In genomic region chr10:87861034-87861433, GRCh38 we compare ENCODE assay signal across 9 cellular contexts. TPM values are rescaled to one million over a fixed set of nuclear protein-coding genes. Genes with fewer than 3 reads are reported as not detected.
A peak's percentile ranks its signal among the peaks of the same experiment; 100 is the strongest.
DNase-seq lines count a peak whose midpoint lies in the region; ATAC-seq and TF ChIP-seq lines count a peak whose summit lies in the region.
"Had no signal": no experiment of that assay in that cellular context is flagged by ENCODE, and none has a peak within 500 bp of the region (broad histone marks: within the 10 kb centered on the region; RNA-seq: fewer than 3 reads in every experiment).

No MANE protein-coding gene starts in this region.

- no peak overlapping the region for H2BK120ac ChIP-seq in mesenchymal stem cell (ENCODE audit: low read depth, low read length)

- no peak overlapping the region for H2AFZ ChIP-seq in mesenchymal stem cell (ENCODE audit: low read depth, low read length)

- H3K4me3 ChIP-seq in right atrium auricular region: peak overlapping the region in 1 of 2 donors; percentile 87
- peak overlapping the region in 1 of 2 experiments; percentile 100 for H3K4me3 ChIP-seq in mesenchymal stem cell (ENCODE audit: insufficient read depth in 1 of 2, low read depth in 1 of 2, low read length in 2 of 2)

- H2AK5ac ChIP-seq in mesenchymal stem cell (ENCODE audit: low read length, severe bottlenecking): no peak overlapping the region

- WGBS in mesenchymal stem cell: 74% methylated on average over 4 of the region's 4 CpGs

- H3K14ac ChIP-seq in mesenchymal stem cell (ENCODE audit: low read length in 2 of 2): no peak overlapping the region

- peak overlapping the region; percentile 97 for H3K27ac ChIP-seq in right atrium auricular region
- peak overlapping the region; percentile 96 for H3K27ac ChIP-seq in angular gyrus (ENCODE audit: low read depth, low read length)
- no peak overlapping the region for H3K27ac ChIP-seq in mesenchymal stem cell (ENCODE audit: low read length, poor library complexity, severe bottlenecking)

- no peak overlapping the region for H3K23ac ChIP-seq in mesenchymal stem cell (ENCODE audit: low read length in 2 of 2)

- H3K79me1 ChIP-seq in mesenchymal stem cell (replicated peaks; ENCODE audit: low read length, poor library complexity, severe bottlenecking): no peaks in the 10 kb centered on the region

- H2BK5ac ChIP-seq in mesenchymal stem cell (ENCODE audit: low read depth, low read length, poor library complexity, severe bottlenecking): no peak overlapping the region

- no peak overlapping the region for H4K91ac ChIP-seq in mesenchymal stem cell (ENCODE audit: low read length)

- H2BK12ac ChIP-seq in mesenchymal stem cell (ENCODE audit: low read length in 2 of 2): no peak overlapping the region

- no peak for ATAC-seq in Right ventricle myocardium superior (ENCODE audit: poor library complexity)
- ATAC-seq in GM21423 (IDR thresholded peaks at IDR 0.05; ENCODE audit: unreplicated experiment): no peak

- no peak for TF ChIP-seq CTCF in right atrium auricular region (IDR thresholded peaks at IDR 0.05)

- H3K4me1 ChIP-seq in right atrium auricular region (peaks cover 0 to 21% of the 10 kb centered on the region in 2 donors), mesenchymal stem cell (ENCODE audit: control insufficient read depth, insufficient read depth, low read depth, low read length) (peaks cover 6% of the 10 kb centered on the region)

- DNase-seq in right atrium auricular region (ENCODE audit: low spot score) (no peak), Right ventricle myocardium superior (no peak), mesenchymal stem cell (peak; percentile 38), glomerular visceral epithelial cell (ENCODE audit: extremely low spot score) (no peak), GOT3 (lab: John Stamatoyannopoulos, UW) (no peak), epidermal melanocyte (ENCODE audit: insufficient read length, low spot score) (no peak)

- H3K18ac ChIP-seq in mesenchymal stem cell (ENCODE audit: low read depth in 1 of 2, low read length in 2 of 2): no peak overlapping the region

- no peak overlapping the region for H2BK15ac ChIP-seq in mesenchymal stem cell (ENCODE audit: low read depth, poor library complexity, severe bottlenecking)

- intact Hi-C loops in Right ventricle myocardium superior (cut with DNase I): loop anchor here (5.0 to 10.0 kb wide), 5 partner anchors 54 to 691 kb away; no protein-coding TSS in a partner anchor

- H3K9me3 ChIP-seq in right atrium auricular region: no peaks in the 10 kb centered on the region
- no peaks in the 10 kb centered on the region for H3K9me3 ChIP-seq in mesenchymal stem cell (ENCODE audit: control insufficient read depth, low read length)

- H3K27me3 ChIP-seq in right atrium auricular region: no peaks in the 10 kb centered on the region
- no peaks in the 10 kb centered on the region for H3K27me3 ChIP-seq in mesenchymal stem cell (ENCODE audit: control insufficient read depth in 1 of 2, insufficient read depth in 1 of 2, low read length in 2 of 2)

- peak overlapping the region; percentile 97 for H3K9ac ChIP-seq in mesenchymal stem cell (ENCODE audit: low read length)

- H3K4ac ChIP-seq in mesenchymal stem cell (ENCODE audit: low read depth in 1 of 2, low read length in 2 of 2): no peak overlapping the region

- H4K8ac ChIP-seq in mesenchymal stem cell (ENCODE audit: low read length): no peak overlapping the region

- H3K36me3 ChIP-seq in right atrium auricular region (no peaks in the 10 kb centered on the region), mesenchymal stem cell (ENCODE audit: control insufficient read depth in 1 of 2, insufficient read depth in 2 of 2, low read depth in 1 of 2, low read length in 2 of 2) (no peaks in the 10 kb centered on the region)

- no peak overlapping the region for H3K4me2 ChIP-seq in mesenchymal stem cell (ENCODE audit: low read length, poor library complexity, severe bottlenecking)

RNA-seq across cellular contexts. Expression of gene KLLN, which starts 2.3 kb away (rescaled TPM):
- total RNA-seq in right atrium auricular region: under 1 TPM; 0.28 to 0.56 TPM
- 0.30 TPM for total RNA-seq in Right ventricle myocardium superior
- 0.46 TPM for polyA plus RNA-seq in mesenchymal stem cell (2013, experiment 1 of 2)
- polyA plus RNA-seq in mesenchymal stem cell (2013, experiment 2 of 2): 0.47 TPM
- total RNA-seq: Daoy had no signal

RNA-seq across cellular contexts. Expression of gene PTEN, which starts 2.4 kb away (rescaled TPM):
- 10 to 100 TPM; 46.5 to 55.9 TPM for total RNA-seq in right atrium auricular region
- 54.3 TPM for total RNA-seq in Right ventricle myocardium superior
- 48.3 TPM for polyA plus RNA-seq in mesenchymal stem cell (2013, experiment 1 of 2)
- 48.6 TPM for polyA plus RNA-seq in mesenchymal stem cell (2013, experiment 2 of 2)

RNA-seq across cellular contexts. Expression of gene ATAD1, which starts 43.0 kb away (rescaled TPM):
- total RNA-seq in right atrium auricular region: 10 to 100 TPM; 59.5 to 80.3 TPM
- 96.7 TPM for total RNA-seq in Right ventricle myocardium superior
- 34.7 TPM for polyA plus RNA-seq in mesenchymal stem cell (2013, experiment 1 of 2)
- polyA plus RNA-seq in mesenchymal stem cell (2013, experiment 2 of 2): 37.4 TPM
